Comparison of ENCODE assay signal across 9 cellular contexts in genomic region chr19:13984875-13985741, GRCh38. TPM values are rescaled to one million over a fixed set of nuclear protein-coding genes. Genes with fewer than 3 reads are reported as not detected.
DNase-seq lines count a peak whose midpoint lies in the region; ATAC-seq and TF ChIP-seq lines count a peak whose summit lies in the region.
"Had no signal": no experiment of that assay in that cellular context is flagged by ENCODE, and none has a peak within 500 bp of the region (broad histone marks: within the 10 kb centered on the region; RNA-seq: fewer than 3 reads in every experiment).

No MANE protein-coding gene starts in this region.

- H3K9me3 Mint-ChIP-seq in effector memory CD8-positive, alpha-beta T cell: no peaks in the 10 kb centered on the region
- no peaks in the 10 kb centered on the region for H3K9me3 Mint-ChIP-seq in stimulated activated effector memory CD8-positive, alpha-beta T cell treated with anti-CD3 and anti-CD28 coated beads, Interleukin-12 subunit alpha, Interleukin-12 subunit beta, amount 100 ng/mL, for 72 hours

- no peak overlapping the region; the same call in 1 of the 2 replicates for H2AFZ ChIP-seq in OCI-LY7 (ENCODE audit: low read length)

- BruUV-seq in OCI-LY7 (replicated peaks; lab: Mats Ljungman, UMichigan): no TSS peak

- ATAC-seq in effector memory CD8-positive, alpha-beta T cell (replicated peaks): no peak
- no peak for ATAC-seq in stimulated activated effector memory CD8-positive, alpha-beta T cell treated with anti-CD3 and anti-CD28 coated beads, Interleukin-12 subunit alpha, Interleukin-12 subunit beta, amount 100 ng/mL, for 72 hours
- ATAC-seq in HG03378 (IDR thresholded peaks at IDR 0.05; ENCODE audit: unreplicated experiment) (no peak), HG02678 (IDR thresholded peaks at IDR 0.05; ENCODE audit: unreplicated experiment) (no peak)

- CTCF ChIA-PET in OCI-LY7 (lab: Charles Lee; ENCODE audit: unreplicated experiment): no interaction called here

- H3K4me1 Mint-ChIP-seq in effector memory CD8-positive, alpha-beta T cell (ENCODE audit: low read depth in 2 of 2): peaks cover 35 to 45% of the 10 kb centered on the region in 2 donors
- peaks cover 50% of the 10 kb centered on the region for H3K4me1 Mint-ChIP-seq in stimulated activated effector memory CD8-positive, alpha-beta T cell treated with anti-CD3 and anti-CD28 coated beads, Interleukin-12 subunit alpha, Interleukin-12 subunit beta, amount 100 ng/mL, for 72 hours

- intact Hi-C loops in OCI-LY7 (cut with micrococcal nuclease; ENCODE audit: unreplicated experiment): loop anchor here (2.0 kb wide), 1 partner anchor 32 kb away; the partner anchor contains the start of gene DCAF15

- no peaks in the 10 kb centered on the region for H3K9me2 ChIP-seq in OCI-LY7 (ENCODE audit: insufficient read depth, low read length)

- peak; percentile 39 for DNase-seq in activated CD4-positive, alpha-beta T cell treated with anti-CD3 and anti-CD28 coated beads, Interleukin-2, amount 50 U/mL, for 1 hour
- no peak for DNase-seq in activated CD4-positive, alpha-beta T cell treated with anti-CD3 and anti-CD28 coated beads for 48 hours
- DNase-seq in OCI-LY7 (ENCODE audit: low spot score) (peak; percentile 48), NCI-H2029 treated with DMSO at 0.1 percent for 48 hours (lab: John Stamatoyannopoulos, UW) (no peak)
- DNase-seq in effector memory CD8-positive, alpha-beta T cell: peak in 1 of 3 experiments; percentile 19
- no peak for DNase-seq in stimulated activated effector memory CD8-positive, alpha-beta T cell treated with anti-CD3 and anti-CD28 coated beads, Interleukin-12 subunit alpha, Interleukin-12 subunit beta, amount 100 ng/mL, for 72 hours (ENCODE audit: low spot score in 2 of 2)
- DNase-seq: BE2C had no signal

- H4K20me1 ChIP-seq in OCI-LY7 (ENCODE audit: insufficient read depth, low read length): no peaks in the 10 kb centered on the region

- H3K4me1 ChIP-seq in OCI-LY7 (ENCODE audit: insufficient read depth, low read length, poor library complexity, severe bottlenecking): peaks cover 80% of the 10 kb centered on the region

- H3K4me2 ChIP-seq in OCI-LY7 (ENCODE audit: low read length): peak overlapping the region; percentile 98

- POLR2A ChIA-PET in OCI-LY7 (lab: Charles Lee): interaction anchor here (0.6 to 6.1 kb wide), 5 partner anchors 19 to 62 kb away, joined by 3 to 39 read pairs (median 4); partner anchors contain the start of gene RFX1

- H3K27me3 Mint-ChIP-seq in effector memory CD8-positive, alpha-beta T cell: no peaks in the 10 kb centered on the region

- H3K27ac Mint-ChIP-seq in effector memory CD8-positive, alpha-beta T cell: peak overlapping the region; percentile 93 to 98
- H3K27ac Mint-ChIP-seq in stimulated activated effector memory CD8-positive, alpha-beta T cell treated with anti-CD3 and anti-CD28 coated beads, Interleukin-12 subunit alpha, Interleukin-12 subunit beta, amount 100 ng/mL, for 72 hours: peak overlapping the region; percentile 98

- no peak for TF ChIP-seq CTCF in OCI-LY7 (conservative IDR thresholded peaks at IDR 0.05; ENCODE audit: low read length)

- no peaks in the 10 kb centered on the region for H3K9me3 ChIP-seq in OCI-LY7 (ENCODE audit: low read length)
- H3K9me3 ChIP-seq: BE2C had no signal

- peak overlapping the region; percentile 57 to 75 for H3K4me3 Mint-ChIP-seq in effector memory CD8-positive, alpha-beta T cell
- peak overlapping the region; percentile 72 for H3K4me3 Mint-ChIP-seq in stimulated activated effector memory CD8-positive, alpha-beta T cell treated with anti-CD3 and anti-CD28 coated beads, Interleukin-12 subunit alpha, Interleukin-12 subunit beta, amount 100 ng/mL, for 72 hours

- peak overlapping the region; percentile 99 for H3K27ac ChIP-seq in OCI-LY7 (ENCODE audit: low read depth, low read length, poor library complexity, severe bottlenecking)

- no peaks in the 10 kb centered on the region for H3K79me2 ChIP-seq in OCI-LY7 (ENCODE audit: insufficient read depth, low read depth, low read length)

- peaks cover 38% of the 10 kb centered on the region for H3K36me3 ChIP-seq in OCI-LY7 (ENCODE audit: insufficient read depth, low read length)
- H3K36me3 ChIP-seq: BE2C had no signal

- peak overlapping the region; percentile 67 for H3K4me3 ChIP-seq in OCI-LY7 (ENCODE audit: low read depth, low read length, poor library complexity, severe bottlenecking)

- H3K36me3 Mint-ChIP-seq in effector memory CD8-positive, alpha-beta T cell (ENCODE audit: insufficient read depth): peaks cover 34% of the 10 kb centered on the region
- H3K36me3 Mint-ChIP-seq in stimulated activated effector memory CD8-positive, alpha-beta T cell treated with anti-CD3 and anti-CD28 coated beads, Interleukin-12 subunit alpha, Interleukin-12 subunit beta, amount 100 ng/mL, for 72 hours: peaks cover 25% of the 10 kb centered on the region

RNA-seq across cellular contexts. Expression of gene RFX1, which starts 21.0 kb away (rescaled TPM):
- 3.5 and 4.4 TPM in 2 replicates for total RNA-seq in OCI-LY7 (2014; rRNA removed; shearing (Covaris generic))
- total RNA-seq in OCI-LY7 (2022): 13.8 and 17.4 TPM in 2 replicates

RNA-seq across cellular contexts. Expression of gene DCAF15, which starts 32.8 kb away (rescaled TPM):
- 61.0 and 71.3 TPM in 2 replicates for total RNA-seq in OCI-LY7 (2014; rRNA removed; shearing (Covaris generic))
- total RNA-seq in OCI-LY7 (2022): 86.2 and 97.3 TPM in 2 replicates

RNA-seq across cellular contexts. Expression of gene RLN3, which starts 42.8 kb away (rescaled TPM):
- not detected in 2 replicates for total RNA-seq in OCI-LY7 (2014; rRNA removed; shearing (Covaris generic))
- total RNA-seq in OCI-LY7 (2022): not detected in 2 replicates

RNA-seq across cellular contexts. Expression of gene IL27RA, which starts 46.5 kb away (rescaled TPM):
- total RNA-seq in OCI-LY7 (2014; rRNA removed; shearing (Covaris generic)): 5.2 and 6.7 TPM in 2 replicates
- 6.0 and 9.0 TPM in 2 replicates for total RNA-seq in OCI-LY7 (2022)

RNA-seq across cellular contexts. Expression of gene PODNL1, which starts 46.9 kb away (rescaled TPM):
- 0.16 TPM in 1 of 2 replicates, not detected in the other for total RNA-seq in OCI-LY7 (2014; rRNA removed; shearing (Covaris generic))
- total RNA-seq in OCI-LY7 (2022): 0.20 TPM in 1 of 2 replicates, not detected in the other

Comparison
In these comparisons a context has a peak if more than half of its experiments do, and no peak if none do; other contexts are left out.
1. DNase-seq: peak in activated CD4-positive, alpha-beta T cell treated with anti-CD3 and anti-CD28 coated beads, Interleukin-2, amount 50 U/mL, for 1 hour (single experiment) and OCI-LY7 (single experiment); none in activated CD4-positive, alpha-beta T cell treated with anti-CD3 and anti-CD28 coated beads for 48 hours (single experiment), stimulated activated effector memory CD8-positive, alpha-beta T cell treated with anti-CD3 and anti-CD28 coated beads, Interleukin-12 subunit alpha, Interleukin-12 subunit beta, amount 100 ng/mL, for 72 hours (0 of 2) and NCI-H2029 treated with DMSO at 0.1 percent for 48 hours (single experiment).